Comparison of ENCODE assay signal across 1 cellular context in the genomic region with DNA sequence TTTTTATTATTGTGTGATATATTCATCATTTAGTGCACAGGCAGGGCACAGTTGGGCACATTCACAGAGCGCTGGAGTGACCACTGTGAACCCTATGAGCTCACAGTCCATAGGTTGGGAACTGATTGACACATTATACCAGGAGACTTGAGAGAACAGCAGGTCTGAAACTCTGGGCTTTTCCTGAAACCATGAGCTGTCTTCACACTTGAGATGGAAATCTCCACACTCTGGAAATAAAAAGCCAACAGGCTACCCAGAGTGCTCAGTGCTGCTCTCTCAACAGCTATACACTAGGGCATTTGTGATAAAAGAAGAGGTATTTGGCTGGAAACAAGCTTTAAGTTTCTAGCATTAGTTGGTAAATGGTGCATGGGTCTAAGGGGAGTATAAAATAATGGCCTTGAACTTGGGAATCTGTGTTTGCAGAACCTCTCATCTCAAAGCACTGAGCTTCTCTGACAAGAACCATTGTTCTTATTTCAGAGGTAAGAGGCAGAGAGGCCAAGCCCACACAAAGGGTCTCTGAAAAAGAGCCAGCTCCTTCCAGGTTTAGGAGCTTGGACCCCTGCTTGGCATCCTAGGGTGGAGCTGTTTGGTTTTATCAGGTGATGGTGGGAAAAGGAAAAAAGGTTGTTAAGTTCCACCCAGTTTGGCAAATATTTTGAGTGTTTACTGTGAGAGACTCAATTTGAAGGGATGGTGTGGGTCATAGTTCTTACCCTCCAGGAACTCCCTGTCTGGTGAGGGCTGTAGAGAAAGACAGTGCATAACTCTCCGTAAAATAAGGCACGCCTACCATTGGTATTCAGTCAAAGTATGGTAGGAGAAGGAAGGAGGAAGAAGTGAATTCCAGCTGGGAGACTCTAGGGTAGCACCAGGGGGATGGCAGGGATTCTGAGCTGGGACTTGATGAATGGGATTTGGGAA.
TF ChIP-seq lines count a peak whose summit lies in the region.

No MANE protein-coding gene starts in this region.

TF ChIP-seq in liver, 16 proteins besides CTCF, POLR2A, EP300 and RAD21 (continued from another document):
- TF ChIP-seq, protein P1, sequence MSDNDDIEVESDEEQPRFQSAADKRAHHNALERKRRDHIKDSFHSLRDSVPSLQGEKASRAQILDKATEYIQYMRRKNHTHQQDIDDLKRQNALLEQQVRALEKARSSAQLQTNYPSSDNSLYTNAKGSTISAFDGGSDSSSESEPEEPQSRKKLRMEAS (IDR thresholded peaks at IDR 0.05), result no peak
